Comparison of ENCODE assay signal across 22 cellular contexts in the genomic region with DNA sequence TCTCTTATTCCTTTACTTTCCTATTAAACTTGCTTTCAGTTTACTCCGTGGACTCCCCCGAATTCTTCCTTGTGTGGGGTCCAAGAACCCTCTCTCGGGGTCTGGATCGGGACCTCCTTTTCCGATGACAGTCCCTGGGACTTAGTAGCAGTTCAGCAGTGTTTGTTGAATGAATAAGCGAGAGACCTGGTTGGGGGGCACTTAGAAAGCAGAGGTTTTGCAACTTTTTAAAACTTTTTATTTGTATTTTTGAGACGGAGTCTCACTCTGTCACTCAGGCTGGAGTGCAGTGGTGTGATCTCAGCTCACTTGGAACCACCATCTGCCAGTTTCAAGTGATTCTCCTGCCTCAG. TPM values are rescaled to one million over a fixed set of nuclear protein-coding genes. Genes with fewer than 3 reads are reported as not detected.
DNase-seq lines count a peak whose midpoint lies in the region; ATAC-seq and TF ChIP-seq lines count a peak whose summit lies in the region.
"Had no signal": no experiment of that assay in that cellular context is flagged by ENCODE, and none has a peak within 500 bp of the region (broad histone marks: within the 10 kb centered on the region; RNA-seq: fewer than 3 reads in every experiment).

No MANE protein-coding gene starts in this region.

- H3K4me1 ChIP-seq in BLaER1 (peaks cover 73% of the 10 kb centered on the region), IMR-90 (ENCODE audit: control insufficient read depth, insufficient read depth, low read length) (peaks cover 3% of the 10 kb centered on the region; the same call in 1 of the 2 replicates)

- H3K56ac ChIP-seq in IMR-90 (ENCODE audit: extremely low read depth, insufficient read depth, low read length), result no peak overlapping the region

- H3K9me3 Mint-ChIP-seq in nephron progenitor cell, result peaks cover under 1% of the 10 kb centered on the region
- no peaks in the 10 kb centered on the region for H3K9me3 Mint-ChIP-seq in activated CD4-positive, alpha-beta T cell treated with anti-CD3 and anti-CD28 coated beads for 36 hours (ENCODE audit: low read depth)

- no peak overlapping the region for H3K18ac ChIP-seq in IMR-90 (ENCODE audit: low read depth, low read length)

- no peaks in the 10 kb centered on the region for H3K27me3 ChIP-seq in BLaER1
- H3K27me3 ChIP-seq in IMR-90 (ENCODE audit: control insufficient read depth, insufficient read depth, low read length), result no peaks in the 10 kb centered on the region
- no peaks in the 10 kb centered on the region for H3K27me3 ChIP-seq in dorsolateral prefrontal cortex
- H3K27me3 ChIP-seq: MG63 had no signal

- no peaks in the 10 kb centered on the region for H3K79me1 ChIP-seq in IMR-90 (ENCODE audit: low read depth in 1 of 2, low read length in 2 of 2)

- H3K27ac ChIP-seq in BLaER1, result no peak overlapping the region
- no peak overlapping the region for H3K27ac ChIP-seq in IMR-90 (ENCODE audit: insufficient read depth, low read length)
- peak overlapping the region in 50 of 59 donors; percentile 3 to 100 (median 94) for H3K27ac ChIP-seq in dorsolateral prefrontal cortex
- H3K27ac ChIP-seq: SK-N-MC had no signal

- H4K91ac ChIP-seq in IMR-90 (ENCODE audit: insufficient read depth, low read depth, low read length), result no peak overlapping the region

- H2AFZ ChIP-seq in IMR-90 (replicated peaks; ENCODE audit: low read length, poor library complexity), result no peak overlapping the region

- no peaks in the 10 kb centered on the region for H3K9me1 ChIP-seq in IMR-90 (ENCODE audit: insufficient read depth, low read length)

- WGBS in IMR-90 (ENCODE audit: extremely low coverage in 2 of 2, insufficient read length in 1 of 2), 2 experiments, result 70% methylated on average over 2 of the region's 7 CpGs; no CpG with 5 or more reads in 1 of the 2 experiments

- H3K36me3 Mint-ChIP-seq in nephron progenitor cell (ENCODE audit: low read depth), result no peaks in the 10 kb centered on the region
- H3K36me3 Mint-ChIP-seq in activated CD4-positive, alpha-beta T cell treated with anti-CD3 and anti-CD28 coated beads for 36 hours (ENCODE audit: low read depth), result no peaks in the 10 kb centered on the region
- H3K36me3 Mint-ChIP-seq: CD14-positive monocyte had no signal

- H3K14ac ChIP-seq in IMR-90 (replicated peaks; ENCODE audit: low read depth, low read length), result no peak overlapping the region

- no peak overlapping the region for H3K23ac ChIP-seq in IMR-90 (ENCODE audit: low read depth, low read length)

- H3K4me3 ChIP-seq in BLaER1, result no peak overlapping the region
- no peak overlapping the region for H3K4me3 ChIP-seq in IMR-90 (ENCODE audit: insufficient read depth, low read depth, low read length)
- H3K4me3 ChIP-seq in dorsolateral prefrontal cortex, result no peak overlapping the region
- H3K4me3 ChIP-seq: MG63, SK-N-MC had no signal

- H3K27ac Mint-ChIP-seq in nephron progenitor cell, result peak overlapping the region; percentile 57
- no peak overlapping the region for H3K27ac Mint-ChIP-seq in activated CD4-positive, alpha-beta T cell treated with anti-CD3 and anti-CD28 coated beads for 36 hours

- H2AK9ac ChIP-seq in IMR-90 (replicated peaks; ENCODE audit: low read depth, low read length, poor library complexity), result no peak overlapping the region

- H3K27me3 Mint-ChIP-seq in nephron progenitor cell (ENCODE audit: low read depth, poor library complexity), result peaks cover 3% of the 10 kb centered on the region
- H3K27me3 Mint-ChIP-seq in activated CD4-positive, alpha-beta T cell treated with anti-CD3 and anti-CD28 coated beads for 36 hours, result peaks cover 15% of the 10 kb centered on the region

- no TSS peak for BruUV-seq in IMR-90 (replicated peaks; lab: Mats Ljungman, UMichigan)

- no peak for TF ChIP-seq POLR2A in IMR-90 (IDR thresholded peaks at IDR 0.05; ENCODE audit: low read depth, low read length)

- H3K4me1 Mint-ChIP-seq in nephron progenitor cell, result peaks cover 55% of the 10 kb centered on the region
- peaks cover 2% of the 10 kb centered on the region for H3K4me1 Mint-ChIP-seq in activated CD4-positive, alpha-beta T cell treated with anti-CD3 and anti-CD28 coated beads for 36 hours
- H3K4me1 Mint-ChIP-seq: CD14-positive monocyte had no signal

- TF ChIP-seq CTCF in IMR-90 (conservative IDR thresholded peaks at IDR 0.05; ENCODE audit: low read depth, low read length) (no peak), dorsolateral prefrontal cortex (IDR thresholded peaks at IDR 0.05 in 54 of 56, conservative IDR thresholded peaks at IDR 0.05 in 2 of 56; ENCODE audit: low read depth in 1 of 56, partially characterized antibody in 56 of 56) (no peak), nephron progenitor cell (IDR thresholded peaks at IDR 0.05) (no peak)

- no peak for DNase-seq in IMR-90
- DNase-seq in dorsolateral prefrontal cortex, result no peak
- no peak for DNase-seq in nephron progenitor cell
- no peak for DNase-seq in activated CD4-positive, alpha-beta T cell treated with anti-CD3 and anti-CD28 coated beads for 36 hours
- DNase-seq in activated naive CD4-positive, alpha-beta T cell treated with Interleukin-2 at 50 U/mL for 16 hours, result no peak
- DNase-seq: AML-193, GOT3, HCEC 1CT, MG63, NCI-H1417, NCI-H1694 treated with DMSO at 0.1 percent for 48 hours, NCI-H2081 treated with DMSO at 0.1 percent for 48 hours, NCI-H2171 treated with DMSO at 0.1 percent for 48 hours, NCI-H526, SHP77 had no signal

- H3K9ac ChIP-seq in BLaER1, result no peak overlapping the region
- H3K9ac ChIP-seq in IMR-90 (ENCODE audit: low read depth, low read length), result no peak overlapping the region

- H2BK120ac ChIP-seq in IMR-90 (ENCODE audit: low read depth, low read length), result peak overlapping the region; percentile 54; the same call in 1 of the 2 replicates

- no peak for ATAC-seq in IMR-90 (ENCODE audit: low read depth)
- ATAC-seq in GM21737 (IDR thresholded peaks at IDR 0.05; ENCODE audit: unreplicated experiment), result no peak
- ATAC-seq in GM18873 (IDR thresholded peaks at IDR 0.05; ENCODE audit: low FRiP score, unreplicated experiment), result no peak
- no peak for ATAC-seq in activated CD4-positive, alpha-beta T cell treated with anti-CD3 and anti-CD28 coated beads for 36 hours

- 0 out of 4 replicates have a peak overlapping the region, but pooled peaks of 1 of the 2 experiments have one; percentile 66 for H4K8ac ChIP-seq in IMR-90 (ENCODE audit: low read depth in 2 of 2, low read length in 2 of 2)

- no peak overlapping the region for H2BK5ac ChIP-seq in IMR-90 (ENCODE audit: low read depth, low read length, poor library complexity, severe bottlenecking)

- dilution Hi-C loops in IMR-90 (cut with HindIII; ENCODE audit: low sequenced_read_pairs, unreplicated experiment), result no loop called here

- intact Hi-C loops in IMR-90 (cut with micrococcal nuclease) (no loop called here), dorsolateral prefrontal cortex (cut with DNase I) (no loop called here)
- intact Hi-C loops in activated CD4-positive, alpha-beta T cell treated with anti-CD3 and anti-CD28 coated beads for 36 hours (cut with DNase I, micrococcal nuclease), result no loop called here

- no peaks in the 10 kb centered on the region for H4K20me1 ChIP-seq in BLaER1
- H4K20me1 ChIP-seq in IMR-90 (ENCODE audit: insufficient read depth, low read length), result no peaks in the 10 kb centered on the region

- H2BK20ac ChIP-seq in IMR-90 (ENCODE audit: low read depth, low read length), result no peak overlapping the region

- CTCF ChIA-PET in IMR-90 (lab: Yijun Ruan, JAX), result no interaction called here
- CTCF ChIA-PET in activated CD4-positive, alpha-beta T cell treated with anti-CD3 and anti-CD28 coated beads for 36 hours (lab: Charles Lee), result interaction anchor here (0.6 kb wide), 2 partner anchors 10 to 178 kb away, joined by 3 read pairs; no protein-coding TSS in a partner anchor

- no peak overlapping the region for H3K4me3 Mint-ChIP-seq in nephron progenitor cell
- H3K4me3 Mint-ChIP-seq in activated CD4-positive, alpha-beta T cell treated with anti-CD3 and anti-CD28 coated beads for 36 hours, result no peak overlapping the region
- H3K4me3 Mint-ChIP-seq: CD14-positive monocyte had no signal

- POLR2A ChIA-PET in IMR-90 (lab: Charles Lee; ENCODE audit: unreplicated experiment), result no interaction called here
- POLR2A ChIA-PET in activated CD4-positive, alpha-beta T cell treated with anti-CD3 and anti-CD28 coated beads for 36 hours (lab: Charles Lee), result no interaction called here

- no peak overlapping the region for H2BK15ac ChIP-seq in IMR-90 (ENCODE audit: low read depth, low read length)

- H3K4ac ChIP-seq in IMR-90 (ENCODE audit: low read depth, low read length), result no peak overlapping the region

- H3K9me3 ChIP-seq in BLaER1 (no peaks in the 10 kb centered on the region), IMR-90 (ENCODE audit: control insufficient read depth, insufficient read depth, low read length) (no peaks in the 10 kb centered on the region)
- H3K9me3 ChIP-seq: MG63 had no signal

- H3K36me3 ChIP-seq in BLaER1, result no peaks in the 10 kb centered on the region
- H3K36me3 ChIP-seq in IMR-90 (ENCODE audit: control insufficient read depth, insufficient read depth, low read length), result no peaks in the 10 kb centered on the region
- H3K36me3 ChIP-seq: MG63 had no signal

- no peak overlapping the region for H4K5ac ChIP-seq in IMR-90 (ENCODE audit: low read depth, low read length)

- TF ChIP-seq RAD21 in IMR-90 (IDR thresholded peaks at IDR 0.05; ENCODE audit: low read length), result no peak

- no peak overlapping the region for H2AK5ac ChIP-seq in IMR-90 (ENCODE audit: low read depth, low read length)

- H3K4me2 ChIP-seq in BLaER1 (peak overlapping the region; percentile 85), IMR-90 (ENCODE audit: low read depth, low read length) (no peak overlapping the region)

- in situ Hi-C loops in IMR-90 (cut with MboI; ENCODE audit: low sequenced_read_pairs), result no loop called here

RNA-seq across cellular contexts. Expression of a gene that starts 2.1 kb away (rescaled TPM):
- total RNA-seq in IMR-90 (2012; rRNA removed), result under 0.01 TPM in 1 of 2 replicates, not detected in the other
- 0.09 and 0.11 TPM in 2 replicates for polyA plus RNA-seq in IMR-90 (2012; rRNA removed)
- polyA plus RNA-seq in IMR-90 (2012; cell fraction: cytosol; rRNA removed), result 0.03 and 0.10 TPM in 2 replicates
- 0.17 and 0.24 TPM in 2 replicates for polyA plus RNA-seq in IMR-90 (2012; cell fraction: nucleus; rRNA removed; ENCODE audit: low replicate concordance)
- total RNA-seq in dorsolateral prefrontal cortex, result 10 to 100 TPM in 118 of 120 experiments, 1 to 10 TPM in 2; 4.0 to 63.5 (median 26.5) TPM
- total RNA-seq in activated CD4-positive, alpha-beta T cell treated with anti-CD3 and anti-CD28 coated beads for 36 hours, result not detected
- total RNA-seq: LHCN-M2 had no signal
- polyA plus RNA-seq: CD14-positive monocyte had no signal

RNA-seq across cellular contexts. Expression of a gene that starts 12.3 kb away (rescaled TPM):
- total RNA-seq in IMR-90 (2012; rRNA removed) (0.83 and 1.1 TPM in 2 replicates), dorsolateral prefrontal cortex (100 to 1,000 TPM in 33 of 120 experiments, 10 to 100 TPM in 87; 27.4 to 258 (median 73.3) TPM)
- 6.1 and 9.2 TPM in 2 replicates for polyA plus RNA-seq in IMR-90 (2012; rRNA removed)
- polyA plus RNA-seq in IMR-90 (2012; cell fraction: cytosol; rRNA removed), result 6.9 and 16.6 TPM in 2 replicates
- 5.7 and 10.7 TPM in 2 replicates for polyA plus RNA-seq in IMR-90 (2012; cell fraction: nucleus; rRNA removed; ENCODE audit: low replicate concordance)
- under 1 TPM; 0.56 to 0.78 TPM for total RNA-seq in activated CD4-positive, alpha-beta T cell treated with anti-CD3 and anti-CD28 coated beads for 36 hours
- polyA plus RNA-seq: CD14-positive monocyte had no signal

RNA-seq across cellular contexts. Expression of a gene that starts 16.1 kb away (rescaled TPM):
- total RNA-seq in IMR-90 (2012; rRNA removed) (141 and 149 TPM in 2 replicates), dorsolateral prefrontal cortex (100 to 1,000 TPM in 12 of 120 experiments, 10 to 100 TPM in 108; 56.0 to 114 (median 86.3) TPM)
- polyA plus RNA-seq in IMR-90 (2012; rRNA removed), result 157 and 172 TPM in 2 replicates
- polyA plus RNA-seq in IMR-90 (2012; cell fraction: cytosol; rRNA removed), result 121 and 215 TPM in 2 replicates
- polyA plus RNA-seq in IMR-90 (2012; cell fraction: nucleus; rRNA removed; ENCODE audit: low replicate concordance), result 86.1 and 87.0 TPM in 2 replicates
- total RNA-seq in activated CD4-positive, alpha-beta T cell treated with anti-CD3 and anti-CD28 coated beads for 36 hours, result 100 to 1,000 TPM; 126 to 143 TPM

RNA-seq across cellular contexts. Expression of a gene that starts 24.1 kb away (rescaled TPM):
- total RNA-seq in IMR-90 (2012; rRNA removed) (53.9 and 61.1 TPM in 2 replicates), dorsolateral prefrontal cortex (100 to 1,000 TPM; 111 to 235 (median 165) TPM)
- 209 and 239 TPM in 2 replicates for polyA plus RNA-seq in IMR-90 (2012; rRNA removed)
- polyA plus RNA-seq in IMR-90 (2012; cell fraction: cytosol; rRNA removed), result 37.1 and 43.3 TPM in 2 replicates
- 2,162 and 3,411 TPM in 2 replicates for polyA plus RNA-seq in IMR-90 (2012; cell fraction: nucleus; rRNA removed; ENCODE audit: low replicate concordance)
- total RNA-seq in activated CD4-positive, alpha-beta T cell treated with anti-CD3 and anti-CD28 coated beads for 36 hours, result 10 to 100 TPM; 73.6 to 89.7 TPM

RNA-seq across cellular contexts. Expression of a gene that starts 26.3 kb away (rescaled TPM):
- total RNA-seq in IMR-90 (2012; rRNA removed) (not detected in 2 replicates), dorsolateral prefrontal cortex (10 to 100 TPM in 10 of 120 experiments, 1 to 10 TPM in 109, under 1 TPM in 1; 0.94 to 16.5 (median 3.5) TPM)
- polyA plus RNA-seq in IMR-90 (2012; rRNA removed), result not detected in 2 replicates
- not detected in 2 replicates for polyA plus RNA-seq in IMR-90 (2012; cell fraction: cytosol; rRNA removed)
- polyA plus RNA-seq in IMR-90 (2012; cell fraction: nucleus; rRNA removed; ENCODE audit: low replicate concordance), result 0.16 and 0.21 TPM in 2 replicates
- under 1 TPM; 0.30 to 0.39 TPM for total RNA-seq in activated CD4-positive, alpha-beta T cell treated with anti-CD3 and anti-CD28 coated beads for 36 hours
- total RNA-seq: LHCN-M2 had no signal
- polyA plus RNA-seq: AG04450, CD14-positive monocyte had no signal

Comparison
In these comparisons a context has a peak if more than half of its experiments do, and no peak if none do; other contexts are left out.
1. H3K27ac ChIP-seq: peak in dorsolateral prefrontal cortex (50 of 59); none in BLaER1 (single experiment) and IMR-90 (single experiment).
2. RNA of a gene that starts 12.3 kb away (total RNA-seq): 27.4 to 258 TPM in dorsolateral prefrontal cortex; 0.83 to 1.1 TPM in IMR-90 and 0.56 to 0.78 TPM in activated CD4-positive, alpha-beta T cell treated with anti-CD3 and anti-CD28 coated beads for 36 hours; every median in the first group is over 10 times any median in the second.